8 cellular contexts compared by ENCODE assay signal in the genomic region with DNA sequence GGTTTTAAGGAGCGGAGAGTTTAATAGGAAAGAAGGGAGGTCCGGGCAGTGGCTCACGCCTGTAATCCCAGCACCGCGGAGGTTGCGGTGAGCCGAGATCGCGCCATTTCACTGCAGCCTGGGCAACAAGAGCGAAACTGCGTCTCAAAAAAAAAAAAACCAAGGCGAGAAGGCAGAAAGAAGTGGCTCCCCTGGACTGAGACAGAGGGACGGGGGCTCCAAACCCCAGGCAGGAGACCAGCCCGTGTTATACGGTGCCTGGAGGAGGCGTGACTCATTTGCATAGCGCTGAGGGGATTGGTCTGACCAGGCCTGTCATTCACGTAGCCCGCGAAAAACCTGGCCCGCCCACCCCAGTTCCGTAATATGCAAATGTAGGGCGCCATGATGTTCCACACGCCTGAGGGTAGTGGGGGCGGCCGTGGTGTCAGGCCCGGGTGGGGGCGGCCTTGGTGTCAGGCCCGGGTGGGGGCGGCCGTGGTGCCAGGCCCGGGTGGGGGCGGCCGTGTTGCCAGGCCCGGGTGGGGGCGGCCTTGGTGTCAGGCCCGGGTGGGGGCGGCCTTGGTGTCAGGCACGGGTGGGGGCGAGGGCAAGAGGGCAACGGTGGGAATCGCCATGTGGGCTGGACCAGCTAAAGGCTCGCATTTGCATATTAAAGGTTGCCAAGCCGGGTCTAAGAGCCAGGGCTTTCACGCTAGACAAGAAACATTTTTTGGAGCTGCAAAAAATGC. TPM values are rescaled to one million over a fixed set of nuclear protein-coding genes. Genes with fewer than 3 reads are reported as not detected.
DNase-seq lines count a peak whose midpoint lies in the region; ATAC-seq and TF ChIP-seq lines count a peak whose summit lies in the region.

No MANE protein-coding gene starts in this region.

- H3K27ac ChIP-seq in dorsolateral prefrontal cortex, result peak overlapping the region in 36 of 59 donors; percentile 17 to 88 (median 66)

- H3K9me3 Mint-ChIP-seq in memory B cell, result no peaks in the 10 kb centered on the region

- peaks cover 0 to 10% (median 0%) of the 10 kb centered on the region in 45 donors for H3K27me3 ChIP-seq in dorsolateral prefrontal cortex

- H3K4me1 Mint-ChIP-seq in memory B cell, result peaks cover 9% of the 10 kb centered on the region

- peak overlapping the region; percentile 92 for H3K4me3 Mint-ChIP-seq in memory B cell

- peak; percentile 98 for ATAC-seq in HG03196 (IDR thresholded peaks at IDR 0.05; ENCODE audit: unreplicated experiment)
- peak; percentile 97 for ATAC-seq in memory B cell (ENCODE audit: low read depth)

- no peaks in the 10 kb centered on the region for H3K27me3 Mint-ChIP-seq in memory B cell

- intact Hi-C loops in dorsolateral prefrontal cortex (cut with DNase I), result loop anchor here in 1 of 2 donors (5.0 kb wide), 1 partner anchor 34 kb away; a partner anchor contains a TSS

- H3K36me3 Mint-ChIP-seq in memory B cell, result peaks cover 2% of the 10 kb centered on the region

- peak overlapping the region; percentile 72 for H3K27ac Mint-ChIP-seq in memory B cell

- TF ChIP-seq CTCF in dorsolateral prefrontal cortex (IDR thresholded peaks at IDR 0.05 in 54 of 56, conservative IDR thresholded peaks at IDR 0.05 in 2 of 56; ENCODE audit: low read depth in 1 of 56, partially characterized antibody in 56 of 56), result no peak

- peak overlapping the region; percentile 34 to 77 (median 62) for H3K4me3 ChIP-seq in dorsolateral prefrontal cortex

- peak; percentile 92 for DNase-seq in activated naive CD4-positive, alpha-beta T cell treated with Interleukin-2 at 50 U/mL for 16 hours
- DNase-seq in activated naive CD4-positive, alpha-beta T cell (lab: John Stamatoyannopoulos, UW), result no peak
- peak; percentile 83 for DNase-seq in activated CD4-positive, CD25-positive, alpha-beta regulatory T cell treated with anti-CD3 and anti-CD28 coated beads, Interleukin-2, amount 50 U/mL, for 72 hours
- DNase-seq in dorsolateral prefrontal cortex (peak; percentile 69 to 94 (median 90)), memory B cell (ENCODE audit: low spot score in 2 of 2) (peak; percentile 76 to 82), SIG-M5 (lab: John Stamatoyannopoulos, UW) (no peak)
- peak; percentile 80 for DNase-seq in stimulated activated CD8-positive, alpha-beta memory T cell treated with anti-CD3 and anti-CD28 coated beads, Interleukin-12 subunit alpha, Interleukin-12 subunit beta, amount 100 ng/mL, for 4 hours (ENCODE audit: low read depth)

RNA-seq across cellular contexts. Expression of a gene that starts 2.1 kb away (rescaled TPM):
- total RNA-seq in dorsolateral prefrontal cortex, result 10 to 100 TPM; 10.6 to 91.2 (median 27.8) TPM

RNA-seq across cellular contexts. Expression of a gene that starts 35.3 kb away (rescaled TPM):
- total RNA-seq in dorsolateral prefrontal cortex, result 10 to 100 TPM; 33.8 to 91.4 (median 51.5) TPM

Comparison
In these comparisons a context has a peak if more than half of its experiments do, and no peak if none do; other contexts are left out.
1. DNase-seq: peak in activated naive CD4-positive, alpha-beta T cell treated with Interleukin-2 at 50 U/mL for 16 hours (single experiment), activated CD4-positive, CD25-positive, alpha-beta regulatory T cell treated with anti-CD3 and anti-CD28 coated beads, Interleukin-2, amount 50 U/mL, for 72 hours (single experiment), dorsolateral prefrontal cortex (10 of 10), memory B cell (2 of 2) and stimulated activated CD8-positive, alpha-beta memory T cell treated with anti-CD3 and anti-CD28 coated beads, Interleukin-12 subunit alpha, Interleukin-12 subunit beta, amount 100 ng/mL, for 4 hours (single experiment); none in activated naive CD4-positive, alpha-beta T cell (0 of 4) and SIG-M5 (single experiment).